In genomic region chr1:226444901-226445300, GRCh38 we compare ENCODE assay signal across 8 cellular contexts. TPM values are rescaled to one million over a fixed set of nuclear protein-coding genes. Genes with fewer than 3 reads are reported as not detected.
A peak's percentile ranks its signal among the peaks of the same experiment; 100 is the strongest.
DNase-seq lines count a peak whose midpoint lies in the region; ATAC-seq and TF ChIP-seq lines count a peak whose summit lies in the region.

No MANE protein-coding gene starts in this region.

- CTCF ChIA-PET in HCT116 (lab: Charles Lee): interaction anchor here (1.9 kb wide), 1 partner anchor 13 kb away, joined by 6 read pairs; no protein-coding TSS in a partner anchor

- TF ChIP-seq POLR2A in HCT116 (IDR thresholded peaks at IDR 0.05; ENCODE audit: borderline replicate concordance, extremely low read depth, insufficient read depth, insufficient read length): no peak

- no peaks in the 10 kb centered on the region for H3K79me2 ChIP-seq in HCT116 (ENCODE audit: insufficient read depth, low read length)

- no peaks in the 10 kb centered on the region for H3K9me2 ChIP-seq in HCT116 (ENCODE audit: insufficient read depth)

- peaks cover 19 to 47% of the 10 kb centered on the region in 2 experiments for H3K4me1 ChIP-seq in HCT116 (ENCODE audit: control insufficient read depth in 1 of 2, insufficient read depth in 2 of 2, low read length in 2 of 2)

- H2AFZ ChIP-seq in HCT116 (ENCODE audit: low read depth, low read length, poor library complexity, severe bottlenecking): no peak overlapping the region

- RAD21 ChIA-PET in HCT116 (lab: Charles Lee; ENCODE audit: low non-redundant PET in 1 of 2, low total read pairs in 2 of 2, uncharacterized antibody in 2 of 2, unreplicated experiment in 2 of 2): no interaction called here

- H3K9me3 Mint-ChIP-seq in nephron progenitor cell: no peaks in the 10 kb centered on the region

- H3K9ac ChIP-seq in HCT116 (ENCODE audit: low read length): no peak overlapping the region

- no peak overlapping the region for H3K27ac ChIP-seq in HCT116 (ENCODE audit: low read depth, low read length)

- H3K4me1 Mint-ChIP-seq in nephron progenitor cell: peaks cover 21% of the 10 kb centered on the region

- no peak overlapping the region for H3K4me3 Mint-ChIP-seq in nephron progenitor cell

- no peaks in the 10 kb centered on the region for H3K36me3 ChIP-seq in HCT116 (ENCODE audit: control insufficient read depth in 1 of 2, insufficient read depth in 2 of 2, low read length in 2 of 2)

- no peak overlapping the region for H3K27ac Mint-ChIP-seq in nephron progenitor cell

- DNase-seq in HCT116 (ENCODE audit: low read depth, low spot score) (no peak), NCI-H524 (lab: John Stamatoyannopoulos, UW) (peak; percentile 55 to 79), nephron progenitor cell (no peak), H4 (ENCODE audit: low spot score) (no peak), glomerular visceral epithelial cell (ENCODE audit: extremely low spot score) (no peak)
- peak; percentile 43 for DNase-seq in activated gamma-delta T cell treated with anti-CD3 and anti-CD28 coated beads, Interleukin-2, amount 50 U/mL, for 16 hours (ENCODE audit: low read depth)
- DNase-seq in stimulated activated CD8-positive, alpha-beta memory T cell treated with anti-CD3 and anti-CD28 coated beads, Interleukin-15, amount 100 ng/mL, for 48 hours (ENCODE audit: low read depth in 2 of 2): peak; percentile 32 to 49

- intact Hi-C loops in HCT116 (cut with micrococcal nuclease): no loop called here

- TF ChIP-seq RAD21 in HCT116 (IDR thresholded peaks at IDR 0.05; ENCODE audit: low read depth): 0 out of 2 replicates have a peak, but pooled peaks have one; percentile 6

- H3K4me3 ChIP-seq in HCT116 (replicated peaks in 1 of 2; ENCODE audit: low read depth in 1 of 2, low read length in 2 of 2): no peak overlapping the region

- no peak overlapping the region for H3K4me2 ChIP-seq in HCT116 (ENCODE audit: low read length)

- POLR2A ChIA-PET in HCT116 (lab: Charles Lee): no interaction called here

- H3K36me3 Mint-ChIP-seq in nephron progenitor cell (ENCODE audit: low read depth): no peaks in the 10 kb centered on the region

- H3K27me3 ChIP-seq in HCT116 (ENCODE audit: insufficient read depth, low read length): no peaks in the 10 kb centered on the region

- peaks cover 16% of the 10 kb centered on the region for H3K27me3 Mint-ChIP-seq in nephron progenitor cell (ENCODE audit: low read depth, poor library complexity)

- no peaks in the 10 kb centered on the region for H4K20me1 ChIP-seq in HCT116 (ENCODE audit: insufficient read depth)

- no peaks in the 10 kb centered on the region for H3K9me3 ChIP-seq in HCT116 (ENCODE audit: control insufficient read depth in 1 of 2, insufficient read depth in 1 of 2, low read depth in 1 of 2, low read length in 2 of 2)

- TF ChIP-seq CTCF in HCT116 (IDR thresholded peaks at IDR 0.05 in 2 of 3, conservative IDR thresholded peaks at IDR 0.05 in 1 of 3; ENCODE audit: borderline replicate concordance in 1 of 3, insufficient read depth in 1 of 3, low read depth in 2 of 3, low read length in 2 of 3) (no peak; a peak in 1 of 6 replicates), nephron progenitor cell (IDR thresholded peaks at IDR 0.05) (no peak)

- no TSS peak for BruUV-seq in HCT116 (replicated peaks; lab: Mats Ljungman, UMichigan)

- ATAC-seq in GM18498 (IDR thresholded peaks at IDR 0.05; ENCODE audit: unreplicated experiment) (peak; percentile 100), HCT116 (no peak)

TF ChIP-seq in HCT116, 20 proteins besides CTCF, POLR2A, EP300 and RAD21:
- TF ChIP-seq ZBTB33 (IDR thresholded peaks at IDR 0.05; ENCODE audit: extremely low read depth, insufficient replicate concordance, low read length) (no peak), ELF1 (IDR thresholded peaks at IDR 0.05; ENCODE audit: borderline replicate concordance, low read depth) (no peak), SP1 (IDR thresholded peaks at IDR 0.05; ENCODE audit: low read depth) (no peak), SRF (IDR thresholded peaks at IDR 0.05; ENCODE audit: low read depth) (no peak), SIN3A (IDR thresholded peaks at IDR 0.05; ENCODE audit: low read depth) (no peak), EGR1 (IDR thresholded peaks at IDR 0.05; ENCODE audit: low read depth) (no peak), CEBPB (IDR thresholded peaks at IDR 0.05; ENCODE audit: low read depth) (no peak), EZH2 (IDR thresholded peaks at IDR 0.05) (no peak)

RNA-seq across cellular contexts. Expression of gene PARP1, which starts 37.0 kb away (rescaled TPM):
- total RNA-seq in HCT116 (2021; ENCODE audit: unreplicated experiment): 213 TPM
- polyA plus RNA-seq in HCT116 (2012): 117 and 142 TPM in 2 replicates
- total RNA-seq in H4 (2014; rRNA removed; shearing (Covaris generic)): 234 and 256 TPM in 2 replicates

Comparison
In these comparisons a context has a peak if more than half of its experiments do, and no peak if none do; other contexts are left out.
1. DNase-seq: peak in NCI-H524 (2 of 2), activated gamma-delta T cell treated with anti-CD3 and anti-CD28 coated beads, Interleukin-2, amount 50 U/mL, for 16 hours (single experiment) and stimulated activated CD8-positive, alpha-beta memory T cell treated with anti-CD3 and anti-CD28 coated beads, Interleukin-15, amount 100 ng/mL, for 48 hours (2 of 2); none in HCT116 (single experiment), nephron progenitor cell (single experiment), H4 (single experiment) and glomerular visceral epithelial cell (single experiment).